14 cellular contexts compared by ENCODE assay signal in genomic region chr16:81275795-81276194, GRCh38. TPM values are rescaled to one million over a fixed set of nuclear protein-coding genes. Genes with fewer than 3 reads are reported as not detected.
"Had no signal": no experiment of that assay in that cellular context is flagged by ENCODE, and none has a peak within 500 bp of the region (broad histone marks: within the 10 kb centered on the region; RNA-seq: fewer than 3 reads in every experiment).

No MANE protein-coding gene starts in this region.

- DNase-seq: activated B cell treated with CpG ODN at 0.5 μM for 24 hours; activated CD4-positive, alpha-beta T cell treated with anti-CD3 and anti-CD28 coated beads, Interleukin-2, amount 10 ng/mL, durations not matched to agents 7 days and 5 days; activated CD8-positive, alpha-beta memory T cell treated with anti-CD3 and anti-CD28 coated beads for 24 hours; activated naive CD4-positive, alpha-beta T cell treated with anti-CD3 and anti-CD28 coated beads for 36 hours; erythroblast; stimulated activated CD4-positive, alpha-beta T cell treated with anti-CD3 and anti-CD28 coated beads, Interleukin-4, amount 100 ng/mL, for 4 hours; T-helper 17 cell had no signal

- H3K27ac ChIP-seq: cardiac muscle cell, pancreas had no signal

- H3K27ac Mint-ChIP-seq: activated B cell treated with CpG ODN at 0.5 μM for 24 hours; activated CD4-positive, alpha-beta T cell treated with anti-CD3 and anti-CD28 coated beads, Interleukin-2, amount 10 ng/mL, durations not matched to agents 7 days and 5 days; activated naive CD4-positive, alpha-beta T cell treated with anti-CD3 and anti-CD28 coated beads for 36 hours; activated T-helper 17 cell treated with anti-CD3 and anti-CD28 coated beads, Interleukin-2, amount 50 U/mL, for 72 hours; dendritic cell treated with granulocyte-macrophage colony-stimulating factor and Interleukin-4, amounts not matched to agents 40 ng/mL and 50 ng/mL, for 4 days; T-helper 17 cell had no signal

- H3K27me3 Mint-ChIP-seq: dendritic cell treated with granulocyte-macrophage colony-stimulating factor and Interleukin-4, amounts not matched to agents 40 ng/mL and 50 ng/mL, for 4 days had no signal

- H3K4me1 ChIP-seq: pancreas had no signal

- H3K9me3 ChIP-seq: pancreas had no signal

- H3K4me3 Mint-ChIP-seq: activated B cell treated with CpG ODN at 0.5 μM for 24 hours; activated CD4-positive, alpha-beta T cell treated with anti-CD3 and anti-CD28 coated beads, Interleukin-2, amount 10 ng/mL, durations not matched to agents 7 days and 5 days; activated naive CD4-positive, alpha-beta T cell treated with anti-CD3 and anti-CD28 coated beads for 36 hours; activated T-helper 17 cell treated with anti-CD3 and anti-CD28 coated beads, Interleukin-2, amount 50 U/mL, for 72 hours; dendritic cell treated with granulocyte-macrophage colony-stimulating factor and Interleukin-4, amounts not matched to agents 40 ng/mL and 50 ng/mL, for 4 days; T-helper 17 cell had no signal

- H3K9me3 Mint-ChIP-seq: activated B cell treated with CpG ODN at 0.5 μM for 24 hours; activated CD4-positive, alpha-beta T cell treated with anti-CD3 and anti-CD28 coated beads, Interleukin-2, amount 10 ng/mL, durations not matched to agents 7 days and 5 days; activated naive CD4-positive, alpha-beta T cell treated with anti-CD3 and anti-CD28 coated beads for 36 hours; activated T-helper 17 cell treated with anti-CD3 and anti-CD28 coated beads, Interleukin-2, amount 50 U/mL, for 72 hours; dendritic cell treated with granulocyte-macrophage colony-stimulating factor and Interleukin-4, amounts not matched to agents 40 ng/mL and 50 ng/mL, for 4 days had no signal

- H3K4me3 ChIP-seq: cardiac muscle cell, pancreas had no signal

- H3K4me1 Mint-ChIP-seq: activated B cell treated with CpG ODN at 0.5 μM for 24 hours; activated CD4-positive, alpha-beta T cell treated with anti-CD3 and anti-CD28 coated beads, Interleukin-2, amount 10 ng/mL, durations not matched to agents 7 days and 5 days; activated T-helper 17 cell treated with anti-CD3 and anti-CD28 coated beads, Interleukin-2, amount 50 U/mL, for 72 hours; T-helper 17 cell had no signal

- H3K36me3 ChIP-seq: cardiac muscle cell, pancreas had no signal

- H3K27me3 ChIP-seq: cardiac muscle cell, pancreas had no signal

RNA-seq across cellular contexts. Expression of gene BCO1, which starts 37.3 kb away (rescaled TPM):
- total RNA-seq: activated B cell treated with CpG ODN at 0.5 μM for 24 hours; activated CD4-positive, alpha-beta T cell treated with anti-CD3 and anti-CD28 coated beads, Interleukin-2, amount 10 ng/mL, durations not matched to agents 7 days and 5 days; activated naive CD4-positive, alpha-beta T cell treated with anti-CD3 and anti-CD28 coated beads for 36 hours; activated T-helper 17 cell treated with anti-CD3 and anti-CD28 coated beads, Interleukin-2, amount 50 U/mL, for 72 hours; cardiac muscle cell; fibroblast of villous mesenchyme; lung microvascular endothelial cell; T-helper 17 cell had no signal
- polyA plus RNA-seq: cardiac muscle cell, neural cell had no signal
